ENCODE assay signal across 8 cellular contexts in the genomic region with DNA sequence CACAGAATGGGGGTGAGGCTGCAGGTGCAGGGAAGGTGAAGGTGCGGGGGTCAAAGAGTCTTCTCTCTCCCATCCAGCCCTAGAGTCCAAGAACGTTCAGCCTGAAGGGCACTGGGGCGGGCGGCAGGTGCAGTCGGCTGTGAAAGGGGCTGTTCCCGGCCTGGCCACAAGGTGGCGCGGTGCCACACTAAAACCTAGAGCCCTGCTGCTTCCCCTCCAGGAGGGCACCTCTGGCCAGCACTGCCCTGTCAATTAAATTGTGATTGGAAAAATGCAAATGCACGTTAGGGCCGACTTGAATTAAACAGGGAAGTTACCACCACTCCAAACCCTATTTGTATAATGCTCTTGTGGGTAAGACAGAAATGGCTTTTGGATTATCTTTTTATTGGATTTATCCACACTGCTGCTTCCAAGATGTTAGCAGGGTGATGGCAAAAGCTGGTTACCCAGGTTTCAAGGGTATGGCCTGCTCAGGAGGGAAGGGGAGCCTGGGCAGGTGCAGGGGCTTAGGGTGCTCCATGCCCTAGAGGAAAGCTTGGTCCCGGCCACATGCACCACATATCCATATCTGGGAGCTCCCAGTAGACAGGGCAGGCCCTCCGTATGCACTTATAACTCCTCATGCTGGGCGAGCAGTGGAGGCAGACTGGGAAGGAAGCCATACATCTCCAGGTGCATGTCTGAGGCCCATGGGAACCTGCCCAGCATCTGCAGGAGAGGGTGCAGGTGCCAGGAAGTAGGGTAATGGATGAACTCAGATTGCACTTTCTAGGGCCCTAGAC.
A peak's percentile ranks its signal among the peaks of the same experiment; 100 is the strongest.
DNase-seq lines count a peak whose midpoint lies in the region; ATAC-seq and TF ChIP-seq lines count a peak whose summit lies in the region.

No MANE protein-coding gene starts in this region.

- no peak overlapping the region for H3K9ac ChIP-seq in liver (ENCODE audit: low read depth in 1 of 2, low read length in 2 of 2)

- peak; percentile 89 to 92 for TF ChIP-seq RAD21 in liver (IDR thresholded peaks at IDR 0.05)

- no peaks in the 10 kb centered on the region for H3K36me3 ChIP-seq in liver (ENCODE audit: control insufficient read depth in 4 of 4, insufficient read depth in 3 of 4, low read depth in 1 of 4, low read length in 3 of 4)

- peaks cover 0 to 21% (median 20%) of the 10 kb centered on the region in 4 donors for H3K4me1 ChIP-seq in liver (ENCODE audit: control insufficient read depth in 4 of 4, insufficient read depth in 4 of 4, low read length in 3 of 4)

- H3K4me3 ChIP-seq in choroid plexus epithelial cell (ENCODE audit: low read depth, low read length) (no peak overlapping the region), liver (ENCODE audit: low read depth in 1 of 3, low read length in 3 of 3) (no peak overlapping the region)

- H3K4me3 Mint-ChIP-seq in activated CD4-positive, alpha-beta T cell treated with anti-CD3 and anti-CD28 coated beads, Interleukin-2, amount 10 ng/mL, durations not matched to agents 24 days and 14 days, result no peak overlapping the region

- peak; percentile 34 for DNase-seq in DMS53 treated with DMSO at 0.1 percent for 48 hours (lab: John Stamatoyannopoulos, UW; ENCODE audit: unreplicated experiment)
- DNase-seq in NCI-H460 (ENCODE audit: extremely low read depth, low read depth), result peak; percentile 35
- peak; percentile 91 for DNase-seq in activated CD4-positive, alpha-beta T cell treated with anti-CD3 and anti-CD28 coated beads, Interleukin-2, amount 10 ng/mL, durations not matched to agents 24 days and 14 days
- DNase-seq in choroid plexus epithelial cell (ENCODE audit: low read depth), result peak; percentile 66
- DNase-seq in stimulated activated CD4-positive, alpha-beta T cell treated with anti-CD3 and anti-CD28 coated beads, TNF-alpha, amount 100 ng/mL, for 1 hour (ENCODE audit: low read depth in 3 of 3, low spot score in 1 of 3), result peak; percentile 16 to 75 (median 38)

- peak; percentile 93 for TF ChIP-seq CTCF in choroid plexus epithelial cell (conservative IDR thresholded peaks at IDR 0.05; ENCODE audit: low read depth, low read length)
- peak; percentile 91 for TF ChIP-seq CTCF in liver (IDR thresholded peaks at IDR 0.05; ENCODE audit: low read depth, low read length, missing input control)

- intact Hi-C loops in activated CD4-positive, alpha-beta T cell treated with anti-CD3 and anti-CD28 coated beads, Interleukin-2, amount 10 ng/mL, durations not matched to agents 24 days and 14 days (cut with micrococcal nuclease), result loop anchor here (1.0 to 10.0 kb wide), 3 partner anchors 160 to 396 kb away; no protein-coding TSS in a partner anchor

- H3K4me1 Mint-ChIP-seq in activated CD4-positive, alpha-beta T cell treated with anti-CD3 and anti-CD28 coated beads, Interleukin-2, amount 10 ng/mL, durations not matched to agents 24 days and 14 days, result no peaks in the 10 kb centered on the region

- WGBS in liver, result 22% methylated on average over 13 of the region's 13 CpGs

- no peaks in the 10 kb centered on the region for H3K9me3 ChIP-seq in liver (ENCODE audit: control insufficient read depth in 4 of 4, low read length in 3 of 4)

- no peak overlapping the region for H3K27ac Mint-ChIP-seq in activated CD4-positive, alpha-beta T cell treated with anti-CD3 and anti-CD28 coated beads, Interleukin-2, amount 10 ng/mL, durations not matched to agents 24 days and 14 days

- ATAC-seq in HG02642 (IDR thresholded peaks at IDR 0.05; ENCODE audit: poor library complexity, unreplicated experiment) (peak; percentile 69), HG03025 (IDR thresholded peaks at IDR 0.05; ENCODE audit: low FRiP score, unreplicated experiment) (no peak)

- no peaks in the 10 kb centered on the region for H3K27me3 ChIP-seq in liver (ENCODE audit: control insufficient read depth in 4 of 4, insufficient read depth in 4 of 4, low read length in 3 of 4)

- no peaks in the 10 kb centered on the region for H3K9me3 Mint-ChIP-seq in activated CD4-positive, alpha-beta T cell treated with anti-CD3 and anti-CD28 coated beads, Interleukin-2, amount 10 ng/mL, durations not matched to agents 24 days and 14 days

- H3K27me3 Mint-ChIP-seq in activated CD4-positive, alpha-beta T cell treated with anti-CD3 and anti-CD28 coated beads, Interleukin-2, amount 10 ng/mL, durations not matched to agents 24 days and 14 days, result no peaks in the 10 kb centered on the region

- H3K27ac ChIP-seq in liver (ENCODE audit: low read depth in 1 of 2, low read length in 2 of 2), result no peak overlapping the region

- H3K36me3 Mint-ChIP-seq in activated CD4-positive, alpha-beta T cell treated with anti-CD3 and anti-CD28 coated beads, Interleukin-2, amount 10 ng/mL, durations not matched to agents 24 days and 14 days (ENCODE audit: low read depth), result no peaks in the 10 kb centered on the region

TF ChIP-seq in liver, 16 proteins besides CTCF, POLR2A, EP300 and RAD21:
- no peak for TF ChIP-seq FOXA1 (IDR thresholded peaks at IDR 0.05)
- no peak for TF ChIP-seq ATF3 (IDR thresholded peaks at IDR 0.05)
- TF ChIP-seq HNF4A (conservative IDR thresholded peaks at IDR 0.05), result peak in 1 of 2 donors; percentile 23

Comparison
In these comparisons a context has a peak if more than half of its experiments do, and no peak if none do; other contexts are left out.
1. DNase-seq: peak in every context shown above with its lines; median percentile 91 in activated CD4-positive, alpha-beta T cell treated with anti-CD3 and anti-CD28 coated beads, Interleukin-2, amount 10 ng/mL, durations not matched to agents 24 days and 14 days; 66 in choroid plexus epithelial cell; 38 in stimulated activated CD4-positive, alpha-beta T cell treated with anti-CD3 and anti-CD28 coated beads, TNF-alpha, amount 100 ng/mL, for 1 hour; 35 in NCI-H460; 34 in DMS53 treated with DMSO at 0.1 percent for 48 hours.